In genomic region chr11:74592063-74592440, GRCh38 we compare ENCODE assay signal across 8 cellular contexts. TPM values are rescaled to one million over a fixed set of nuclear protein-coding genes. Genes with fewer than 3 reads are reported as not detected.
DNase-seq lines count a peak whose midpoint lies in the region; ATAC-seq and TF ChIP-seq lines count a peak whose summit lies in the region.

No MANE protein-coding gene starts in this region.

- peaks cover 16% of the 10 kb centered on the region for H3K4me1 Mint-ChIP-seq in endothelial cell (ENCODE audit: unreplicated experiment)

- H3K4me3 ChIP-seq in neural cell (ENCODE audit: low read length): peak overlapping the region; percentile 90

- peaks cover 6% of the 10 kb centered on the region for H3K36me3 Mint-ChIP-seq in endothelial cell (ENCODE audit: low read depth, unreplicated experiment)

- H3K9me3 ChIP-seq in neural cell (ENCODE audit: low read length): peaks cover 5% of the 10 kb centered on the region

- peak overlapping the region; percentile 72 for H3K4me2 ChIP-seq in neural cell (ENCODE audit: low read length)

- ATAC-seq in GM18511 (IDR thresholded peaks at IDR 0.05; ENCODE audit: unreplicated experiment): peak; percentile 10
- ATAC-seq in activated CD4-positive, CD25-positive, alpha-beta regulatory T cell treated with anti-CD3 and anti-CD28 coated beads, Interleukin-2, amount 50 U/mL, for 24 hours: no peak
- ATAC-seq in HG02884 (IDR thresholded peaks at IDR 0.05; ENCODE audit: unreplicated experiment): no peak

- DNase-seq in NCI-H69 (lab: John Stamatoyannopoulos, UW): peak; percentile 71
- no peak for DNase-seq in endothelial cell (ENCODE audit: low spot score)
- no peak for DNase-seq in amygdala (lab: John Stamatoyannopoulos, UW)
- DNase-seq in activated CD4-positive, alpha-beta T cell treated with anti-CD3 and anti-CD28 coated beads for 48 hours: no peak

- no peaks in the 10 kb centered on the region for H3F3A ChIP-seq in neural cell (ENCODE audit: insufficient read depth, low read length, poor library complexity, severe bottlenecking)

- no peaks in the 10 kb centered on the region for H3K9me3 Mint-ChIP-seq in endothelial cell (ENCODE audit: unreplicated experiment)

- peak overlapping the region; percentile 32 for H3K9ac ChIP-seq in neural cell (ENCODE audit: low read length)

- H3K27me3 ChIP-seq in neural cell (ENCODE audit: insufficient read depth, low read depth, low read length): no peaks in the 10 kb centered on the region

- H2AFZ ChIP-seq in neural cell (ENCODE audit: low read depth, low read length): peak overlapping the region; percentile 31

- no peaks in the 10 kb centered on the region for H3K9me2 ChIP-seq in neural cell (ENCODE audit: insufficient read depth, low read length)

- H3K27ac ChIP-seq in neural cell (ENCODE audit: low read length): peak overlapping the region; percentile 70

- TF ChIP-seq CTCF in endothelial cell (IDR thresholded peaks at IDR 0.05; ENCODE audit: unreplicated experiment) (no peak), neural cell (IDR thresholded peaks at IDR 0.05; ENCODE audit: poor library complexity, severe bottlenecking) (no peak)

- peak overlapping the region; percentile 100 for H3K4me3 Mint-ChIP-seq in endothelial cell (ENCODE audit: unreplicated experiment)

- H3K36me3 ChIP-seq in neural cell (ENCODE audit: insufficient read depth, low read length): peaks cover 5% of the 10 kb centered on the region

- H3K79me2 ChIP-seq in neural cell (replicated peaks; ENCODE audit: insufficient read depth, low read length): peaks cover 14% of the 10 kb centered on the region

- TF ChIP-seq EP300 in neural cell (conservative IDR thresholded peaks at IDR 0.05; ENCODE audit: poor library complexity, severe bottlenecking): no peak

- peaks cover 2% of the 10 kb centered on the region for H3K27me3 Mint-ChIP-seq in endothelial cell (ENCODE audit: unreplicated experiment)

- H3K27ac Mint-ChIP-seq in endothelial cell (ENCODE audit: unreplicated experiment): peak overlapping the region; percentile 13

- no peaks in the 10 kb centered on the region for H4K20me1 ChIP-seq in neural cell (ENCODE audit: insufficient read depth)

- no peak for TF ChIP-seq RAD21 in neural cell (conservative IDR thresholded peaks at IDR 0.05)

TF ChIP-seq in neural cell, 6 proteins besides CTCF, POLR2A, EP300 and RAD21:
- TF ChIP-seq REST (IDR thresholded peaks at IDR 0.05; ENCODE audit: borderline replicate concordance) (peak; percentile 24), TAF1 (IDR thresholded peaks at IDR 0.05; ENCODE audit: low read depth) (no peak), MXI1 (conservative IDR thresholded peaks at IDR 0.05; ENCODE audit: poor library complexity, severe bottlenecking) (no peak), EZH2 (IDR thresholded peaks at IDR 0.05; ENCODE audit: borderline replicate concordance, insufficient read depth, low read length, poor library complexity, severe bottlenecking) (no peak), SMC3 (conservative IDR thresholded peaks at IDR 0.05; ENCODE audit: poor library complexity) (no peak), POLR2AphosphoS5 (IDR thresholded peaks at IDR 0.05) (no peak)

RNA-seq across cellular contexts. Expression of gene POLD3, which starts 0.3 kb away (rescaled TPM):
- 16.0 TPM for total RNA-seq in endothelial cell (ENCODE audit: unreplicated experiment)
- 16.8 and 25.0 TPM in 2 replicates for polyA plus RNA-seq in neural cell
- 21.9 and 24.4 TPM in 2 replicates for polyA minus RNA-seq in neural cell
